In genomic region chr7:155981703-155982102, GRCh38 we compare ENCODE assay signal across 31 cellular contexts.
"Had no signal": no experiment of that assay in that cellular context is flagged by ENCODE, and none has a peak within 500 bp of the region (broad histone marks: within the 10 kb centered on the region; RNA-seq: fewer than 3 reads in every experiment).

No MANE protein-coding gene starts in this region.

- H3K4me3 ChIP-seq: body of pancreas, breast epithelium had no signal

- ATAC-seq: activated CD8-positive, alpha-beta T cell treated with anti-CD3 and anti-CD28 coated beads for 36 hours; activated naive CD8-positive, alpha-beta T cell treated with anti-CD3 and anti-CD28 coated beads, Interleukin-2, amount 50 U/mL, for 24 hours; activated T-cell treated with anti-CD3 and anti-CD28 coated beads, Interleukin-2, amount 50 U/mL, for 4 hours; activated T-cell treated with anti-CD3 and anti-CD28 coated beads, Interleukin-2, amount 50 U/mL, for 72 hours; activated T-helper 17 cell treated with anti-CD3 and anti-CD28 coated beads, Interleukin-2, amount 50 U/mL, for 72 hours; body of pancreas had no signal

- H3K36me3 ChIP-seq: brain microvascular endothelial cell, breast epithelium had no signal

- H3K4me1 ChIP-seq: body of pancreas, breast epithelium had no signal

- H3K9me3 ChIP-seq: body of pancreas, breast epithelium had no signal

- FAIRE-seq: astrocyte, TTC549 had no signal

- DNase-seq: activated B cell treated with CpG ODN at 0.5 μM for 24 hours; activated CD4-positive, alpha-beta memory T cell treated with anti-CD3 and anti-CD28 coated beads for 36 hours; activated CD4-positive, alpha-beta T cell treated with anti-CD3 and anti-CD28 coated beads for 4 hours; activated CD4-positive, alpha-beta T cell treated with anti-CD3 and anti-CD28 coated beads, Interleukin-2, amount 10 ng/mL, durations not matched to agents 24 days and 14 days; activated CD4-positive, alpha-beta T cell treated with anti-CD3 and anti-CD28 coated beads, Interleukin-2, amount 50 U/mL, for 1 hour; activated CD4-positive, alpha-beta T cell treated with anti-CD3 and anti-CD28 coated beads, Interleukin-2, amount 50 U/mL, for 4 hours; activated CD4-positive, CD25-positive, alpha-beta regulatory T cell treated with anti-CD3 and anti-CD28 coated beads, Interleukin-2, amount 50 U/mL, for 72 hours; activated CD8-positive, alpha-beta memory T cell treated with anti-CD3 and anti-CD28 coated beads, Interleukin-2, amount 50 U/mL, for 4 hours; activated CD8-positive, alpha-beta T cell treated with anti-CD3 and anti-CD28 coated beads for 36 hours; activated effector memory CD4-positive, alpha-beta T cell treated with anti-CD3 and anti-CD28 coated beads, Interleukin-2, amount 50 U/mL, for 16 hours; activated gamma-delta T cell treated with Interleukin-2 at 50 U/mL for 16 hours; activated naive CD4-positive, alpha-beta T cell; activated naive CD4-positive, alpha-beta T cell treated with anti-CD3 and anti-CD28 coated beads for 36 hours; activated naive CD8-positive, alpha-beta T cell treated with anti-CD3 and anti-CD28 coated beads, Interleukin-2, amount 10 ng/mL, durations not matched to agents 7 days and 5 days; activated naive CD8-positive, alpha-beta T cell treated with anti-CD3 and anti-CD28 coated beads, Interleukin-2, amount 50 U/mL, for 24 hours; activated T-cell treated with anti-CD3 and anti-CD28 coated beads for 4 hours; activated T-cell treated with anti-CD3 and anti-CD28 coated beads, Interleukin-2, amount 50 U/mL, for 1 hour; activated T-cell treated with anti-CD3 and anti-CD28 coated beads, Interleukin-2, amount 50 U/mL, for 4 hours; activated T-cell treated with anti-CD3 and anti-CD28 coated beads, Interleukin-2, amount 50 U/mL, for 72 hours; amniotic stem cell; body of pancreas; brain microvascular endothelial cell; central memory CD4-positive, alpha-beta T cell; T-helper 1 cell; T-helper 2 cell; T-helper 9 cell had no signal

- H3K27ac ChIP-seq: body of pancreas, brain microvascular endothelial cell, breast epithelium, VCaP had no signal

- H3K27me3 ChIP-seq: body of pancreas had no signal
